In the genomic region with DNA sequence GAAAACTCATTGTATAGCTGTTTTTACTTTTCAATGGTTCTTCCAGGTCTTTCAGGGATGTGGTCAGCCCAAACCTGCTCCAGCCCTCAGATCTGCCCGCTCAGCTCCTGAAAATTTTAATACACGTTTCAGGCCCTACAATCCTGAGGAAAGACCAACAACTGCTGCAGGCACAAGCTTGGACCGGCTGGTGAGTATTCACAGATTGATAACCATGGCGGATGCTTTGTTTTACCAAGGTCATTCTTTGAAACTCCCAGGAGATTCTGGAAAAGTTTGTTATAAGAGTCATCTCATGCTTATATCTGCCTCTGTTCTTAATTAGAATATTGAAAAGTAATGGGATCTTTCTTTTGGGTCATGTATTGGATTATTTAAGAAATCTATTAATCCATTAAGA, we compare ENCODE assay signal across 3 cellular contexts.
TF ChIP-seq lines count a peak whose summit lies in the region.

No MANE protein-coding gene starts in this region.

TF ChIP-seq in SK-N-SH, 30 proteins besides CTCF, POLR2A, EP300 and RAD21:
- TF ChIP-seq RFX5 (IDR thresholded peaks at IDR 0.05; ENCODE audit: low read length) (no peak), TEAD4 (IDR thresholded peaks at IDR 0.05; ENCODE audit: borderline replicate concordance, insufficient read depth) (no peak), GATA2 (CRISPR knock-in tag; IDR thresholded peaks at IDR 0.05) (no peak), ELF1 (IDR thresholded peaks at IDR 0.05) (no peak), YY1 (IDR thresholded peaks at IDR 0.05; ENCODE audit: low read depth) (no peak)
- TF ChIP-seq, protein P1, sequence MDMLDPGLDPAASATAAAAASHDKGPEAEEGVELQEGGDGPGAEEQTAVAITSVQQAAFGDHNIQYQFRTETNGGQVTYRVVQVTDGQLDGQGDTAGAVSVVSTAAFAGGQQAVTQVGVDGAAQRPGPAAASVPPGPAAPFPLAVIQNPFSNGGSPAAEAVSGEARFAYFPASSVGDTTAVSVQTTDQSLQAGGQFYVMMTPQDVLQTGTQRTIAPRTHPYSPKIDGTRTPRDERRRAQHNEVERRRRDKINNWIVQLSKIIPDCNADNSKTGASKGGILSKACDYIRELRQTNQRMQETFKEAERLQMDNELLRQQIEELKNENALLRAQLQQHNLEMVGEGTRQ (IDR thresholded peaks at IDR 0.05; ENCODE audit: borderline replicate concordance, low read depth, low read length) = no peak

TF ChIP-seq in SK-N-SH treated with all-trans-retinoic acid at 6 μM for 48 hours, 23 proteins besides CTCF, POLR2A, EP300 and RAD21:
- TF ChIP-seq, protein P2, sequence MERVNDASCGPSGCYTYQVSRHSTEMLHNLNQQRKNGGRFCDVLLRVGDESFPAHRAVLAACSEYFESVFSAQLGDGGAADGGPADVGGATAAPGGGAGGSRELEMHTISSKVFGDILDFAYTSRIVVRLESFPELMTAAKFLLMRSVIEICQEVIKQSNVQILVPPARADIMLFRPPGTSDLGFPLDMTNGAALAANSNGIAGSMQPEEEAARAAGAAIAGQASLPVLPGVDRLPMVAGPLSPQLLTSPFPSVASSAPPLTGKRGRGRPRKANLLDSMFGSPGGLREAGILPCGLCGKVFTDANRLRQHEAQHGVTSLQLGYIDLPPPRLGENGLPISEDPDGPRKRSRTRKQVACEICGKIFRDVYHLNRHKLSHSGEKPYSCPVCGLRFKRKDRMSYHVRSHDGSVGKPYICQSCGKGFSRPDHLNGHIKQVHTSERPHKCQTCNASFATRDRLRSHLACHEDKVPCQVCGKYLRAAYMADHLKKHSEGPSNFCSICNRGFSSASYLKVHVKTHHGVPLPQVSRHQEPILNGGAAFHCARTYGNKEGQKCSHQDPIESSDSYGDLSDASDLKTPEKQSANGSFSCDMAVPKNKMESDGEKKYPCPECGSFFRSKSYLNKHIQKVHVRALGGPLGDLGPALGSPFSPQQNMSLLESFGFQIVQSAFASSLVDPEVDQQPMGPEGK (CRISPR knock-in tag; IDR thresholded peaks at IDR 0.05; ENCODE audit: borderline replicate concordance) = no peak
- no peak for TF ChIP-seq CSDC2 (CRISPR knock-in tag; IDR thresholded peaks at IDR 0.05)
- TF ChIP-seq ZNF565 (CRISPR knock-in tag; conservative IDR thresholded peaks at IDR 0.05; ENCODE audit: low read depth) = no peak
- no peak for TF ChIP-seq ISL1 (CRISPR knock-in tag; IDR thresholded peaks at IDR 0.05)
- TF ChIP-seq, protein P3, sequence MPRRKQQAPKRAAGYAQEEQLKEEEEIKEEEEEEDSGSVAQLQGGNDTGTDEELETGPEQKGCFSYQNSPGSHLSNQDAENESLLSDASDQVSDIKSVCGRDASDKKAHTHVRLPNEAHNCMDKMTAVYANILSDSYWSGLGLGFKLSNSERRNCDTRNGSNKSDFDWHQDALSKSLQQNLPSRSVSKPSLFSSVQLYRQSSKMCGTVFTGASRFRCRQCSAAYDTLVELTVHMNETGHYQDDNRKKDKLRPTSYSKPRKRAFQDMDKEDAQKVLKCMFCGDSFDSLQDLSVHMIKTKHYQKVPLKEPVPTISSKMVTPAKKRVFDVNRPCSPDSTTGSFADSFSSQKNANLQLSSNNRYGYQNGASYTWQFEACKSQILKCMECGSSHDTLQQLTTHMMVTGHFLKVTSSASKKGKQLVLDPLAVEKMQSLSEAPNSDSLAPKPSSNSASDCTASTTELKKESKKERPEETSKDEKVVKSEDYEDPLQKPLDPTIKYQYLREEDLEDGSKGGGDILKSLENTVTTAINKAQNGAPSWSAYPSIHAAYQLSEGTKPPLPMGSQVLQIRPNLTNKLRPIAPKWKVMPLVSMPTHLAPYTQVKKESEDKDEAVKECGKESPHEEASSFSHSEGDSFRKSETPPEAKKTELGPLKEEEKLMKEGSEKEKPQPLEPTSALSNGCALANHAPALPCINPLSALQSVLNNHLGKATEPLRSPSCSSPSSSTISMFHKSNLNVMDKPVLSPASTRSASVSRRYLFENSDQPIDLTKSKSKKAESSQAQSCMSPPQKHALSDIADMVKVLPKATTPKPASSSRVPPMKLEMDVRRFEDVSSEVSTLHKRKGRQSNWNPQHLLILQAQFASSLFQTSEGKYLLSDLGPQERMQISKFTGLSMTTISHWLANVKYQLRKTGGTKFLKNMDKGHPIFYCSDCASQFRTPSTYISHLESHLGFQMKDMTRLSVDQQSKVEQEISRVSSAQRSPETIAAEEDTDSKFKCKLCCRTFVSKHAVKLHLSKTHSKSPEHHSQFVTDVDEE (CRISPR knock-in tag; IDR thresholded peaks at IDR 0.05) = no peak
- TF ChIP-seq, protein P4, sequence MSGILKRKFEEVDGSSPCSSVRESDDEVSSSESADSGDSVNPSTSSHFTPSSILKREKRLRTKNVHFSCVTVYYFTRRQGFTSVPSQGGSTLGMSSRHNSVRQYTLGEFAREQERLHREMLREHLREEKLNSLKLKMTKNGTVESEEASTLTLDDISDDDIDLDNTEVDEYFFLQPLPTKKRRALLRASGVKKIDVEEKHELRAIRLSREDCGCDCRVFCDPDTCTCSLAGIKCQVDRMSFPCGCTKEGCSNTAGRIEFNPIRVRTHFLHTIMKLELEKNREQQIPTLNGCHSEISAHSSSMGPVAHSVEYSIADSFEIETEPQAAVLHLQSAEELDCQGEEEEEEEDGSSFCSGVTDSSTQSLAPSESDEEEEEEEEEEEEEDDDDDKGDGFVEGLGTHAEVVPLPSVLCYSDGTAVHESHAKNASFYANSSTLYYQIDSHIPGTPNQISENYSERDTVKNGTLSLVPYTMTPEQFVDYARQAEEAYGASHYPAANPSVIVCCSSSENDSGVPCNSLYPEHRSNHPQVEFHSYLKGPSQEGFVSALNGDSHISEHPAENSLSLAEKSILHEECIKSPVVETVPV (CRISPR knock-in tag; IDR thresholded peaks at IDR 0.05) = no peak
- TF ChIP-seq BACH2 (CRISPR knock-in tag; IDR thresholded peaks at IDR 0.05; ENCODE audit: borderline replicate concordance) = no peak
- TF ChIP-seq ZC3H10 (CRISPR knock-in tag; IDR thresholded peaks at IDR 0.05) = no peak
- TF ChIP-seq, protein P5, sequence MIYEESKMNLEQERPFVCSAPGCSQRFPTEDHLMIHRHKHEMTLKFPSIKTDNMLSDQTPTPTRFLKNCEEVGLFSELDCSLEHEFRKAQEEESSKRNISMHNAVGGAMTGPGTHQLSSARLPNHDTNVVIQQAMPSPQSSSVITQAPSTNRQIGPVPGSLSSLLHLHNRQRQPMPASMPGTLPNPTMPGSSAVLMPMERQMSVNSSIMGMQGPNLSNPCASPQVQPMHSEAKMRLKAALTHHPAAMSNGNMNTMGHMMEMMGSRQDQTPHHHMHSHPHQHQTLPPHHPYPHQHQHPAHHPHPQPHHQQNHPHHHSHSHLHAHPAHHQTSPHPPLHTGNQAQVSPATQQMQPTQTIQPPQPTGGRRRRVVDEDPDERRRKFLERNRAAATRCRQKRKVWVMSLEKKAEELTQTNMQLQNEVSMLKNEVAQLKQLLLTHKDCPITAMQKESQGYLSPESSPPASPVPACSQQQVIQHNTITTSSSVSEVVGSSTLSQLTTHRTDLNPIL (CRISPR knock-in tag; IDR thresholded peaks at IDR 0.05; ENCODE audit: low read depth) = no peak

TF ChIP-seq in HepG2, 621 proteins besides CTCF, POLR2A, EP300 and RAD21:
- no peak for TF ChIP-seq ZKSCAN1 (IDR thresholded peaks at IDR 0.05; ENCODE audit: low read length)
- TF ChIP-seq, protein P6, sequence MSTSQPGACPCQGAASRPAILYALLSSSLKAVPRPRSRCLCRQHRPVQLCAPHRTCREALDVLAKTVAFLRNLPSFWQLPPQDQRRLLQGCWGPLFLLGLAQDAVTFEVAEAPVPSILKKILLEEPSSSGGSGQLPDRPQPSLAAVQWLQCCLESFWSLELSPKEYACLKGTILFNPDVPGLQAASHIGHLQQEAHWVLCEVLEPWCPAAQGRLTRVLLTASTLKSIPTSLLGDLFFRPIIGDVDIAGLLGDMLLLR (CRISPR knock-in tag; IDR thresholded peaks at IDR 0.05) = no peak
- TF ChIP-seq, protein P7, sequence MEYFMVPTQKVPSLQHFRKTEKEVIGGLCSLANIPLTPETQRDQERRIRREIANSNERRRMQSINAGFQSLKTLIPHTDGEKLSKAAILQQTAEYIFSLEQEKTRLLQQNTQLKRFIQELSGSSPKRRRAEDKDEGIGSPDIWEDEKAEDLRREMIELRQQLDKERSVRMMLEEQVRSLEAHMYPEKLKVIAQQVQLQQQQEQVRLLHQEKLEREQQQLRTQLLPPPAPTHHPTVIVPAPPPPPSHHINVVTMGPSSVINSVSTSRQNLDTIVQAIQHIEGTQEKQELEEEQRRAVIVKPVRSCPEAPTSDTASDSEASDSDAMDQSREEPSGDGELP (IDR thresholded peaks at IDR 0.05; ENCODE audit: borderline replicate concordance, low read depth) = no peak
- TF ChIP-seq, protein P8, sequence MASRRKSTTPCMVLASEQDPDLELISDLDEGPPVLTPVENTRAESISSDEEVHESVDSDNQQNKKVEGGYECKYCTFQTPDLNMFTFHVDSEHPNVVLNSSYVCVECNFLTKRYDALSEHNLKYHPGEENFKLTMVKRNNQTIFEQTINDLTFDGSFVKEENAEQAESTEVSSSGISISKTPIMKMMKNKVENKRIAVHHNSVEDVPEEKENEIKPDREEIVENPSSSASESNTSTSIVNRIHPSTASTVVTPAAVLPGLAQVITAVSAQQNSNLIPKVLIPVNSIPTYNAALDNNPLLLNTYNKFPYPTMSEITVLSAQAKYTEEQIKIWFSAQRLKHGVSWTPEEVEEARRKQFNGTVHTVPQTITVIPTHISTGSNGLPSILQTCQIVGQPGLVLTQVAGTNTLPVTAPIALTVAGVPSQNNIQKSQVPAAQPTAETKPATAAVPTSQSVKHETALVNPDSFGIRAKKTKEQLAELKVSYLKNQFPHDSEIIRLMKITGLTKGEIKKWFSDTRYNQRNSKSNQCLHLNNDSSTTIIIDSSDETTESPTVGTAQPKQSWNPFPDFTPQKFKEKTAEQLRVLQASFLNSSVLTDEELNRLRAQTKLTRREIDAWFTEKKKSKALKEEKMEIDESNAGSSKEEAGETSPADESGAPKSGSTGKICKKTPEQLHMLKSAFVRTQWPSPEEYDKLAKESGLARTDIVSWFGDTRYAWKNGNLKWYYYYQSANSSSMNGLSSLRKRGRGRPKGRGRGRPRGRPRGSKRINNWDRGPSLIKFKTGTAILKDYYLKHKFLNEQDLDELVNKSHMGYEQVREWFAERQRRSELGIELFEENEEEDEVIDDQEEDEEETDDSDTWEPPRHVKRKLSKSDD (CRISPR knock-in tag; IDR thresholded peaks at IDR 0.05; ENCODE audit: low read depth) = no peak
- no peak for TF ChIP-seq ATRX (CRISPR knock-in tag; IDR thresholded peaks at IDR 0.05; ENCODE audit: borderline replicate concordance)
- TF ChIP-seq ZSCAN25 (CRISPR knock-in tag; IDR thresholded peaks at IDR 0.05) = no peak
- TF ChIP-seq NCOR1 (IDR thresholded peaks at IDR 0.05; ENCODE audit: borderline replicate concordance, low read length) = no peak
